8 cellular contexts compared by ENCODE assay signal in the genomic region with DNA sequence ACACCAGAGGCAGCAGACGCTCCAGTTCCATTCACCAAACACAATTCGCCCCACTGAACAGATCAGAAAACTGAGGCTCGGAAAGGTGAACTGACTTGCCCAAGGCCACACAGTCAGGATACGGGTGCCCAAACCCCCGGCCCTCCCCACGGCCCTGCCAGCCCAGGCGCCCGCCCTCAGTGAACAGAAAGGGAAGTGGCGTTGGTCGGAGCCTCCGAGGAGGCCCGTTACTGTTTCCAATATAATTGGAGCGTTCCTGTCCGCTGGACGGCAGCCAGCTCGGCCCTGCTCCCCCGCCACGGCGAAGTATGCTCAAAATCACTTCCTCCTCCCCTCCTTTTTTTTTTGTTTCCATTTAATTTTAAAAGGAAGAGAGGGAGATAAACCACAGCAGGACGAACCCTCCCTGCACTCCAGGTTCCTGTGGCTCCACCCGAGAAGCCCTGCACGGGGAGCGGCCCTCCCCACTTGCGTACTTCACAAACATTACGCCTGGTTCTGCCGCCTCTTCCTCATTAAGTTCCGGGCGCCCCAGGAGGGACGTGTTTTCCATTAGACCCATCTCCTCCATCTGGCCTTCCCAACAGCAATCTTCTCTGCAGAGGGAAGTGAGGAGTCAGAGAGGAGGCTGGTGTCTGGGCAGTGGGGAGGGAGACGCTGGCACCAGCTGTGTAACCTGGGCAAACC.
A peak's percentile ranks its signal among the peaks of the same experiment; 100 is the strongest.
DNase-seq lines count a peak whose midpoint lies in the region; FAIRE-seq and TF ChIP-seq lines count a peak whose summit lies in the region.

No MANE protein-coding gene starts in this region.

- no peaks in the 10 kb centered on the region for H3K36me3 ChIP-seq in brain microvascular endothelial cell (replicated peaks)
- H3K36me3 ChIP-seq in tibial artery = no peaks in the 10 kb centered on the region

- TF ChIP-seq CTCF in brain microvascular endothelial cell (IDR thresholded peaks at IDR 0.05; ENCODE audit: low read depth, low read length, missing control alignments) (peak; percentile 9), tibial artery (IDR thresholded peaks at IDR 0.05) (no peak)

- H3K27ac ChIP-seq in brain microvascular endothelial cell (peak overlapping the region; percentile 54), tibial artery (peak overlapping the region; percentile 50)

- in situ Hi-C loops in brain microvascular endothelial cell (cut with HindIII; ENCODE audit: low pct_ligation_motif_present, low sequenced_read_pairs) = no loop called here

- H3K4me1 ChIP-seq in tibial artery = peaks cover 6 to 85% (median 55%) of the 10 kb centered on the region in 4 donors

- DNase-seq in D341Med (ENCODE audit: low spot score) (peak; percentile 69), NCI-H2171 (lab: John Stamatoyannopoulos, UW) (peak; percentile 89), brain microvascular endothelial cell (no peak), left kidney (ENCODE audit: low read depth, low spot score) (peak; percentile 76), tibial artery (peak; percentile 87), NCI-H82 treated with DMSO at 0.1 percent for 48 hours (lab: John Stamatoyannopoulos, UW; ENCODE audit: unreplicated experiment) (no peak), iPS-NIHi11 (ENCODE audit: low spot score) (no peak), HTR-8/SVneo (ENCODE audit: insufficient read length, low spot score) (no peak)

- FAIRE-seq in HTR-8/SVneo (lab: Jason Lieb, UNC) = no peak

- no peak overlapping the region for H3K4me3 ChIP-seq in brain microvascular endothelial cell (ENCODE audit: low read depth, low read length)
- peak overlapping the region in 1 of 2 donors; percentile 15 for H3K4me3 ChIP-seq in tibial artery

- intact Hi-C loops in tibial artery (cut with DNase I; ENCODE audit: low total_unique reads) = no loop called here

- no peaks in the 10 kb centered on the region for H3K9me3 ChIP-seq in tibial artery

- H3K27me3 ChIP-seq in brain microvascular endothelial cell (replicated peaks) (no peaks in the 10 kb centered on the region), tibial artery (no peaks in the 10 kb centered on the region)

Comparison
In these comparisons a context has a peak if more than half of its experiments do, and no peak if none do; other contexts are left out.
1. DNase-seq: peak in D341Med (single experiment), NCI-H2171 (single experiment), left kidney (single experiment) and tibial artery (2 of 2); none in brain microvascular endothelial cell (single experiment), NCI-H82 treated with DMSO at 0.1 percent for 48 hours (single experiment), iPS-NIHi11 (single experiment) and HTR-8/SVneo (single experiment).